In genomic region chrX:57135287-57135686, GRCh38 we compare ENCODE assay signal across 28 cellular contexts.
"Had no signal": no experiment of that assay in that cellular context is flagged by ENCODE, and none has a peak within 500 bp of the region (broad histone marks: within the 10 kb centered on the region; RNA-seq: fewer than 3 reads in every experiment).

No MANE protein-coding gene starts in this region.

- H3K36me3 ChIP-seq: neural progenitor cell, ovary, right lobe of liver, sigmoid colon, stomach, thoracic aorta, thyroid gland, tibial nerve, upper lobe of left lung, vagina had no signal

- H3K36me3 Mint-ChIP-seq: natural killer cell; stimulated activated effector memory CD8-positive, alpha-beta T cell treated with anti-CD3 and anti-CD28 coated beads, Interleukin-12 subunit alpha, Interleukin-12 subunit beta, amount 100 ng/mL, for 72 hours; stimulated activated naive B cell treated with anti-CD40 and anti-IgM and Interleukin-4, amounts not matched to agents 10 μg/mL and 1 μg/mL and 100 μg/mL, for 72 hours had no signal

- H3K9me3 Mint-ChIP-seq: natural killer cell; stimulated activated effector memory CD8-positive, alpha-beta T cell treated with anti-CD3 and anti-CD28 coated beads, Interleukin-12 subunit alpha, Interleukin-12 subunit beta, amount 100 ng/mL, for 72 hours; stimulated activated naive CD8-positive, alpha-beta T cell treated with anti-CD3 and anti-CD28 coated beads, Interleukin-15, Interleukin-2, amounts not matched to agents 100 ng/mL and 50 ng/mL, for 24 hours had no signal

- DNase-seq: natural killer cell; occipital lobe; ovary; posterior cingulate gyrus; psoas muscle; right cardiac atrium; right lobe of liver; sigmoid colon; small intestine; stimulated activated CD4-positive, alpha-beta T cell treated with anti-CD3 and anti-CD28 coated beads, Interleukin-15, amount 100 ng/mL, for 24 hours; stimulated activated CD4-positive, alpha-beta T cell treated with anti-CD3 and anti-CD28 coated beads, Interleukin-2, amount 100 ng/mL, for 24 hours; stimulated activated CD4-positive, alpha-beta T cell treated with anti-CD3 and anti-CD28 coated beads, Interleukin-2, amount 100 ng/mL, for 48 hours; stimulated activated CD4-positive, alpha-beta T cell treated with anti-CD3 and anti-CD28 coated beads, Interleukin-4, amount 100 ng/mL, for 24 hours; stimulated activated naive B cell treated with anti-CD40 and anti-IgM and Interleukin-4, amounts not matched to agents 10 μg/mL and 1 μg/mL and 100 μg/mL, for 72 hours; stimulated activated naive CD4-positive, alpha-beta T cell treated with Interleukin-2 at 50 U/mL for 16 hours; stomach; thyroid gland; trophoblast cell; upper lobe of left lung had no signal

- H3K27me3 Mint-ChIP-seq: progenitor cell of endocrine pancreas; stimulated activated naive B cell treated with anti-CD40 and anti-IgM and Interleukin-4, amounts not matched to agents 10 μg/mL and 1 μg/mL and 100 μg/mL, for 72 hours; stimulated activated naive CD8-positive, alpha-beta T cell treated with anti-CD3 and anti-CD28 coated beads, Interleukin-15, Interleukin-2, amounts not matched to agents 100 ng/mL and 50 ng/mL, for 24 hours had no signal

- H3K27ac Mint-ChIP-seq: natural killer cell; neural progenitor cell; progenitor cell of endocrine pancreas; stimulated activated effector memory CD8-positive, alpha-beta T cell treated with anti-CD3 and anti-CD28 coated beads, Interleukin-12 subunit alpha, Interleukin-12 subunit beta, amount 100 ng/mL, for 72 hours; stimulated activated naive B cell treated with anti-CD40 and anti-IgM and Interleukin-4, amounts not matched to agents 10 μg/mL and 1 μg/mL and 100 μg/mL, for 72 hours; stimulated activated naive CD8-positive, alpha-beta T cell treated with anti-CD3 and anti-CD28 coated beads, Interleukin-15, Interleukin-2, amounts not matched to agents 100 ng/mL and 50 ng/mL, for 24 hours had no signal

- FAIRE-seq: small intestine had no signal

- H3K27ac ChIP-seq: neural progenitor cell, ovary, parathyroid adenoma, psoas muscle, right lobe of liver, sigmoid colon, stomach, thoracic aorta, thyroid gland, tibial nerve, upper lobe of left lung, vagina had no signal

- H3K79me2 ChIP-seq: parathyroid adenoma had no signal

- H3K4me3 Mint-ChIP-seq: natural killer cell; nephron; neural progenitor cell; stimulated activated effector memory CD8-positive, alpha-beta T cell treated with anti-CD3 and anti-CD28 coated beads, Interleukin-12 subunit alpha, Interleukin-12 subunit beta, amount 100 ng/mL, for 72 hours; stimulated activated naive B cell treated with anti-CD40 and anti-IgM and Interleukin-4, amounts not matched to agents 10 μg/mL and 1 μg/mL and 100 μg/mL, for 72 hours; stimulated activated naive CD8-positive, alpha-beta T cell treated with anti-CD3 and anti-CD28 coated beads, Interleukin-15, Interleukin-2, amounts not matched to agents 100 ng/mL and 50 ng/mL, for 24 hours had no signal

- H3K4me1 Mint-ChIP-seq: stimulated activated effector memory CD8-positive, alpha-beta T cell treated with anti-CD3 and anti-CD28 coated beads, Interleukin-12 subunit alpha, Interleukin-12 subunit beta, amount 100 ng/mL, for 72 hours; stimulated activated naive B cell treated with anti-CD40 and anti-IgM and Interleukin-4, amounts not matched to agents 10 μg/mL and 1 μg/mL and 100 μg/mL, for 72 hours had no signal

- H3K4me1 ChIP-seq: neural progenitor cell, parathyroid adenoma, psoas muscle, right lobe of liver, sigmoid colon, thyroid gland, tibial nerve, upper lobe of left lung, vagina had no signal

- H3K27me3 ChIP-seq: neural progenitor cell, ovary, right lobe of liver, sigmoid colon, thyroid gland, tibial nerve, upper lobe of left lung, vagina had no signal

- H3K4me3 ChIP-seq: neural progenitor cell, ovary, psoas muscle, right lobe of liver, sigmoid colon, stomach, thoracic aorta, thyroid gland, tibial nerve, upper lobe of left lung, vagina had no signal

- H3K9ac ChIP-seq: neural progenitor cell, parathyroid adenoma had no signal

- H3K4me2 ChIP-seq: neural progenitor cell had no signal

- ATAC-seq: natural killer cell; psoas muscle; right cardiac atrium; right lobe of liver; stimulated activated effector memory CD8-positive, alpha-beta T cell treated with anti-CD3 and anti-CD28 coated beads, Interleukin-12 subunit alpha, Interleukin-12 subunit beta, amount 100 ng/mL, for 72 hours; stimulated activated naive B cell treated with anti-CD40 and anti-IgM and Interleukin-4, amounts not matched to agents 10 μg/mL and 1 μg/mL and 100 μg/mL, for 72 hours had no signal
